ENCODE assay signal across 10 cellular contexts in genomic region chr11:76266269-76266668, GRCh38. TPM values are rescaled to one million over a fixed set of nuclear protein-coding genes. Genes with fewer than 3 reads are reported as not detected.
DNase-seq lines count a peak whose midpoint lies in the region; ATAC-seq, FAIRE-seq and TF ChIP-seq lines count a peak whose summit lies in the region.
"Had no signal": no experiment of that assay in that cellular context is flagged by ENCODE, and none has a peak within 500 bp of the region (broad histone marks: within the 10 kb centered on the region; RNA-seq: fewer than 3 reads in every experiment).

No MANE protein-coding gene starts in this region.

- CTCF ChIA-PET in IMR-90 (lab: Yijun Ruan, JAX), result no interaction called here

- TF ChIP-seq RAD21 in IMR-90 (IDR thresholded peaks at IDR 0.05; ENCODE audit: low read length), result no peak

- H2AK9ac ChIP-seq in IMR-90 (replicated peaks; ENCODE audit: low read depth, low read length, poor library complexity), result no peak overlapping the region

- H4K91ac ChIP-seq in IMR-90 (ENCODE audit: insufficient read depth, low read depth, low read length), result no peak overlapping the region

- H3K27ac ChIP-seq in IMR-90 (ENCODE audit: insufficient read depth, low read length), result no peak overlapping the region
- H3K27ac ChIP-seq in breast epithelium, result peak overlapping the region; percentile 74 to 77
- H3K27ac ChIP-seq in small intestine (ENCODE audit: low read depth in 1 of 2, low read length in 1 of 2), result no peak overlapping the region
- H3K27ac ChIP-seq: VCaP had no signal

- H3K56ac ChIP-seq in IMR-90 (ENCODE audit: extremely low read depth, insufficient read depth, low read length), result no peak overlapping the region

- no peak overlapping the region for H3K18ac ChIP-seq in IMR-90 (ENCODE audit: low read depth, low read length)

- peak; percentile 69 for DNase-seq in AG08396 (ENCODE audit: low spot score)
- peak; percentile 79 for DNase-seq in IMR-90
- peak in 1 of 2 donors; percentile 28 for DNase-seq in breast epithelium (ENCODE audit: low spot score in 2 of 2)
- peak; percentile 29 for DNase-seq in myocyte (ENCODE audit: low read depth)
- DNase-seq in small intestine, result no peak
- no peak for DNase-seq in NCI-H2171 treated with DMSO at 0.1 percent for 48 hours (lab: John Stamatoyannopoulos, UW)
- no peak for DNase-seq in NCI-H345 (lab: John Stamatoyannopoulos, UW)

- H3K79me1 ChIP-seq in IMR-90 (ENCODE audit: low read depth in 1 of 2, low read length in 2 of 2), result no peaks in the 10 kb centered on the region

- TF ChIP-seq POLR2A in IMR-90 (IDR thresholded peaks at IDR 0.05; ENCODE audit: low read depth, low read length) (no peak), breast epithelium (IDR thresholded peaks at IDR 0.05) (no peak)

- peaks cover 8% of the 10 kb centered on the region for H3K4me1 ChIP-seq in IMR-90 (ENCODE audit: control insufficient read depth, insufficient read depth, low read length)
- H3K4me1 ChIP-seq in breast epithelium, result no peaks in the 10 kb centered on the region
- H3K4me1 ChIP-seq in small intestine (ENCODE audit: control insufficient read depth in 2 of 2, insufficient read depth in 1 of 2, low read depth in 1 of 2, low read length in 1 of 2), result no peaks in the 10 kb centered on the region

- H3K14ac ChIP-seq in IMR-90 (replicated peaks; ENCODE audit: low read depth, low read length), result no peak overlapping the region

- H2AFZ ChIP-seq in IMR-90 (replicated peaks; ENCODE audit: low read length, poor library complexity), result no peak overlapping the region

- H3K36me3 ChIP-seq in IMR-90 (ENCODE audit: control insufficient read depth, insufficient read depth, low read length) (no peaks in the 10 kb centered on the region), breast epithelium (no peaks in the 10 kb centered on the region), small intestine (ENCODE audit: control insufficient read depth in 2 of 2, insufficient read depth in 2 of 2, low read length in 2 of 2) (no peaks in the 10 kb centered on the region)
- H3K36me3 ChIP-seq: tibial nerve had no signal

- no peak overlapping the region for H2BK20ac ChIP-seq in IMR-90 (ENCODE audit: low read depth, low read length)

- in situ Hi-C loops in IMR-90 (cut with MboI; ENCODE audit: low sequenced_read_pairs), result no loop called here

- H4K5ac ChIP-seq in IMR-90 (ENCODE audit: low read depth, low read length), result no peak overlapping the region

- 0 out of 2 replicates have a peak, but pooled peaks cover 5% of the 10 kb centered on the region for H3K9me1 ChIP-seq in IMR-90 (ENCODE audit: insufficient read depth, low read length)

- no peak overlapping the region for H4K8ac ChIP-seq in IMR-90 (ENCODE audit: low read depth in 2 of 2, low read length in 2 of 2)

- H3K4ac ChIP-seq in IMR-90 (ENCODE audit: low read depth, low read length), result no peak overlapping the region

- H3K9me3 ChIP-seq in IMR-90 (ENCODE audit: control insufficient read depth, insufficient read depth, low read length), result no peaks in the 10 kb centered on the region
- H3K9me3 ChIP-seq in breast epithelium, result no peaks in the 10 kb centered on the region
- no peaks in the 10 kb centered on the region for H3K9me3 ChIP-seq in small intestine (ENCODE audit: control insufficient read depth, low read depth)
- H3K9me3 ChIP-seq: tibial nerve had no signal

- WGBS in IMR-90 (ENCODE audit: extremely low coverage in 2 of 2, insufficient read length in 1 of 2), 2 experiments, result 0% methylated on average over 1 of the region's 6 CpGs; no CpG with 5 or more reads in 1 of the 2 experiments
- WGBS in small intestine, 3 donors, result 64 to 73% (median 72%) methylated on average over 6 of the region's 6 CpGs

- peaks cover 4% of the 10 kb centered on the region; the same call in 1 of the 2 replicates for H4K20me1 ChIP-seq in IMR-90 (ENCODE audit: insufficient read depth, low read length)

- POLR2A ChIA-PET in IMR-90 (lab: Charles Lee; ENCODE audit: unreplicated experiment), result no interaction called here

- H3K23ac ChIP-seq in IMR-90 (ENCODE audit: low read depth, low read length), result no peak overlapping the region

- H2BK120ac ChIP-seq in IMR-90 (ENCODE audit: low read depth, low read length), result no peak overlapping the region

- no TSS peak for BruUV-seq in IMR-90 (replicated peaks; lab: Mats Ljungman, UMichigan)

- no peak overlapping the region for H2BK15ac ChIP-seq in IMR-90 (ENCODE audit: low read depth, low read length)

- intact Hi-C loops in IMR-90 (cut with micrococcal nuclease) (no loop called here), breast epithelium (cut with DNase I; ENCODE audit: low total_unique reads) (no loop called here)

- FAIRE-seq in small intestine (lab: Jason Lieb, UNC), result no peak

- H3K4me3 ChIP-seq in IMR-90 (ENCODE audit: insufficient read depth, low read depth, low read length) (no peak overlapping the region), breast epithelium (no peak overlapping the region), small intestine (ENCODE audit: low read depth in 1 of 2, low read length in 2 of 2) (no peak overlapping the region)
- H3K4me3 ChIP-seq: tibial nerve had no signal

- H2AK5ac ChIP-seq in IMR-90 (ENCODE audit: low read depth, low read length), result no peak overlapping the region

- ATAC-seq in IMR-90 (ENCODE audit: low read depth) (peak; percentile 92), HG02981 (IDR thresholded peaks at IDR 0.05; ENCODE audit: unreplicated experiment) (no peak)

- peaks cover 65% of the 10 kb centered on the region for H3K27me3 ChIP-seq in IMR-90 (ENCODE audit: control insufficient read depth, insufficient read depth, low read length)
- no peaks in the 10 kb centered on the region for H3K27me3 ChIP-seq in breast epithelium
- no peaks in the 10 kb centered on the region for H3K27me3 ChIP-seq in small intestine (ENCODE audit: control insufficient read depth in 2 of 2, insufficient read depth in 2 of 2, low read length in 2 of 2)
- H3K27me3 ChIP-seq: tibial nerve had no signal

- TF ChIP-seq CTCF in IMR-90 (conservative IDR thresholded peaks at IDR 0.05; ENCODE audit: low read depth, low read length) (no peak), breast epithelium (IDR thresholded peaks at IDR 0.05) (no peak)

- H3K9ac ChIP-seq in IMR-90 (ENCODE audit: low read depth, low read length), result no peak overlapping the region

- no peak overlapping the region for H2BK5ac ChIP-seq in IMR-90 (ENCODE audit: low read depth, low read length, poor library complexity, severe bottlenecking)

- dilution Hi-C loops in IMR-90 (cut with HindIII; ENCODE audit: low sequenced_read_pairs, unreplicated experiment), result no loop called here

- peak overlapping the region; percentile 10; the same call in 1 of the 2 replicates for H3K4me2 ChIP-seq in IMR-90 (ENCODE audit: low read depth, low read length)

TF ChIP-seq in IMR-90, 13 proteins besides CTCF, POLR2A, EP300 and RAD21:
- no peak for TF ChIP-seq ELK1 (IDR thresholded peaks at IDR 0.05; ENCODE audit: borderline replicate concordance, low read depth, low read length)
- no peak for TF ChIP-seq NFE2L2 (IDR thresholded peaks at IDR 0.05; ENCODE audit: low read depth, low read length)
- 0 out of 2 replicates have a peak, but pooled peaks have one; percentile 25 for TF ChIP-seq BHLHE40 (IDR thresholded peaks at IDR 0.05; ENCODE audit: low read depth, low read length)
- TF ChIP-seq RCOR1 (IDR thresholded peaks at IDR 0.05; ENCODE audit: insufficient replicate concordance, low read length), result peak; percentile 63
- TF ChIP-seq SMC3 (IDR thresholded peaks at IDR 0.05; ENCODE audit: low read depth, low read length), result no peak
- TF ChIP-seq RFX5 (IDR thresholded peaks at IDR 0.05; ENCODE audit: low read depth, low read length), result no peak
- no peak for TF ChIP-seq MAZ (IDR thresholded peaks at IDR 0.05; ENCODE audit: borderline replicate concordance, low read depth, low read length)
- TF ChIP-seq USF2 (IDR thresholded peaks at IDR 0.05; ENCODE audit: low read depth, low read length), result no peak
- no peak for TF ChIP-seq MXI1 (IDR thresholded peaks at IDR 0.05; ENCODE audit: borderline replicate concordance, low read depth, low read length)
- TF ChIP-seq CHD1 (IDR thresholded peaks at IDR 0.05; ENCODE audit: low read depth, low read length), result no peak
- TF ChIP-seq FOS (IDR thresholded peaks at IDR 0.05; ENCODE audit: low read depth, low read length), result peak; percentile 70; the same call in 1 of the 2 replicates
- no peak for TF ChIP-seq MAFK (IDR thresholded peaks at IDR 0.05; ENCODE audit: low read depth, low read length)
- peak; percentile 94 for TF ChIP-seq CEBPB (IDR thresholded peaks at IDR 0.05; ENCODE audit: low read depth, low read length)

RNA-seq across cellular contexts. Expression of gene WNT11, which starts 60.0 kb away (rescaled TPM):
- total RNA-seq in IMR-90 (2012; rRNA removed), result not detected in 2 replicates
- 0.10 TPM in 1 of 2 replicates, not detected in the other for polyA plus RNA-seq in IMR-90 (2012; rRNA removed)
- polyA plus RNA-seq in IMR-90 (2012; cell fraction: cytosol; rRNA removed), result 0.02 and 0.04 TPM in 2 replicates
- polyA plus RNA-seq in IMR-90 (2012; cell fraction: nucleus; rRNA removed; ENCODE audit: low replicate concordance), result not detected in 2 replicates
- 10 to 100 TPM in 2 of 3 donors, 1 to 10 TPM in 1; 7.0 to 70.6 (median 17.7) TPM for total RNA-seq in breast epithelium
- 0.24 TPM in 1 of 2 replicates, not detected in the other for total RNA-seq in myocyte
- polyA plus RNA-seq in myocyte (2012), result 0.24 TPM
- 1 to 10 TPM; 2.1 to 7.3 (median 3.4) TPM for polyA plus RNA-seq in small intestine

Comparison
In these comparisons a context has a peak if more than half of its experiments do, and no peak if none do; other contexts are left out.
1. DNase-seq: peak in AG08396 (single experiment), IMR-90 (single experiment) and myocyte (single experiment); none in small intestine (single experiment), NCI-H2171 treated with DMSO at 0.1 percent for 48 hours (single experiment) and NCI-H345 (single experiment).
2. H3K27ac ChIP-seq: peak in breast epithelium (2 of 2); none in IMR-90 (single experiment) and small intestine (0 of 2).